Comparison of ENCODE assay signal across 13 cellular contexts in the genomic region with DNA sequence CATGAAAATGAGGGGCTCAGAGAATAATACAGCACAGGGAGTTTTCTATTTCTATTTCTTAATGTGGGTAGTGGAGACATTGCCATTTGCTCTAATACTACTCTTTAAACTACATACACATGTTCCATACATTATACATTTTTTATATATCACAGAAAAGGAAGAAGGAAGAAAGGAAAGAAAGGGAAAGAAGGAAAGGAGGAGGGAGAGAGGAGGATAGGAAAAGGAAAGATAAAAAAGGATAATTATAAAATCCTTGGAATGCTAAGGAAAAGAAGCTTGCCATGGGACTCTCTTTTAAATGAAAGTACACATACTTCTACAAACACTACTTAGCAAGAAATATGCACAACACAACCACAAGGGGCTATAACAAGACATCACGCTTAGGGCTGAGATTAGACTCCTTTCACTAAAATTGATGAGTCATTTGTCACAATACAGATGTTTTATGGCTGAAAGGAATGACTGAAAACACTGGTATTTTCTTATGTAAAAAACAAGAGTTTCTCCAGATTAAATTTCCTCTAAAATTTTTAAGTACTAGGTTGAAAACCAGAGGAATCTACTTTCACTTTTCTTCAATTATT.
DNase-seq lines count a peak whose midpoint lies in the region; ATAC-seq and TF ChIP-seq lines count a peak whose summit lies in the region.
"Had no signal": no experiment of that assay in that cellular context is flagged by ENCODE, and none has a peak within 500 bp of the region (broad histone marks: within the 10 kb centered on the region; RNA-seq: fewer than 3 reads in every experiment).

No MANE protein-coding gene starts in this region.

- H4K20me1 ChIP-seq in PC-3 (ENCODE audit: low read length), result no peaks in the 10 kb centered on the region
- H4K20me1 ChIP-seq: BLaER1 treated with 17β-estradiol and CSF1 and Interleukin-3, amounts not matched to agents 10 nM and 100 nM had no signal

- CTCF ChIA-PET in MCF 10A (lab: Yijun Ruan, JAX), result no interaction called here
- CTCF ChIA-PET in PC-3 (lab: Charles Lee), result no interaction called here

- peak; percentile 54; the same call in 1 of the 2 replicates for ATAC-seq in PC-3
- no peak for ATAC-seq in HG03378 (IDR thresholded peaks at IDR 0.05; ENCODE audit: unreplicated experiment)
- ATAC-seq: mucosa of descending colon had no signal

- H3K27ac Mint-ChIP-seq in MCF 10A (ENCODE audit: low read depth, unreplicated experiment) (no peak overlapping the region), type B pancreatic cell (no peak overlapping the region)

- H3K27me3 ChIP-seq in breast epithelium (no peaks in the 10 kb centered on the region), PC-3 (ENCODE audit: low read length) (no peaks in the 10 kb centered on the region)
- H3K27me3 ChIP-seq: BLaER1 treated with 17β-estradiol and CSF1 and Interleukin-3, amounts not matched to agents 10 nM and 100 nM; tibial artery had no signal

- DNase-seq in MCF 10A (ENCODE audit: unreplicated experiment) (peak; percentile 55), breast epithelium (ENCODE audit: low spot score in 2 of 2) (no peak), PC-3 (peak; percentile 23), erythroblast (lab: John Stamatoyannopoulos, UW) (peak; percentile 43 to 54), type B pancreatic cell (ENCODE audit: extremely low spot score, unreplicated experiment) (no peak), NCI-H2081 treated with DMSO at 0.1 percent for 48 hours (lab: John Stamatoyannopoulos, UW) (no peak), HuH-7.5 (ENCODE audit: low spot score) (no peak)
- DNase-seq: mucosa of descending colon; NCI-H187; stimulated activated CD4-positive, alpha-beta T cell treated with anti-CD3 and anti-CD28 coated beads, Interleukin-2, amount 100 ng/mL, for 48 hours; tibial artery had no signal

- H3K4me2 ChIP-seq in PC-3 (ENCODE audit: low read length), result no peak overlapping the region
- H3K4me2 ChIP-seq: BLaER1 treated with 17β-estradiol and CSF1 and Interleukin-3, amounts not matched to agents 10 nM and 100 nM had no signal

- H3K4me1 ChIP-seq in breast epithelium (no peaks in the 10 kb centered on the region), PC-3 (ENCODE audit: insufficient read depth, low read length) (0 out of 2 replicates have a peak, but pooled peaks cover 6% of the 10 kb centered on the region)

- no peak overlapping the region for H3K9ac ChIP-seq in PC-3 (ENCODE audit: low read length)
- H3K9ac ChIP-seq: BLaER1 treated with 17β-estradiol and CSF1 and Interleukin-3, amounts not matched to agents 10 nM and 100 nM had no signal

- H2AFZ ChIP-seq in PC-3 (ENCODE audit: low read length), result no peak overlapping the region

- no peaks in the 10 kb centered on the region for H3K9me2 ChIP-seq in PC-3 (replicated peaks; ENCODE audit: low read length)

- H3K4me3 ChIP-seq in breast epithelium, result no peak overlapping the region
- H3K4me3 ChIP-seq in PC-3 (ENCODE audit: low read length), result no peak overlapping the region
- H3K4me3 ChIP-seq: BLaER1 treated with 17β-estradiol and CSF1 and Interleukin-3, amounts not matched to agents 10 nM and 100 nM; mucosa of descending colon; tibial artery had no signal

- H3K79me2 ChIP-seq in PC-3 (ENCODE audit: low read length), result no peaks in the 10 kb centered on the region

- H3K9me3 Mint-ChIP-seq in MCF 10A (ENCODE audit: unreplicated experiment) (no peaks in the 10 kb centered on the region), type B pancreatic cell (no peaks in the 10 kb centered on the region)

- TF ChIP-seq POLR2A in breast epithelium (IDR thresholded peaks at IDR 0.05), result no peak
- TF ChIP-seq POLR2A in erythroblast (IDR thresholded peaks at IDR 0.05; ENCODE audit: low read length), result no peak

- no peak for TF ChIP-seq CTCF in MCF 10A (IDR thresholded peaks at IDR 0.05; ENCODE audit: unreplicated experiment)
- no peak for TF ChIP-seq CTCF in breast epithelium (IDR thresholded peaks at IDR 0.05)
- peak; percentile 10; the same call in 1 of the 2 replicates for TF ChIP-seq CTCF in PC-3 (conservative IDR thresholded peaks at IDR 0.05; ENCODE audit: low read depth, low read length)
- TF ChIP-seq CTCF in type B pancreatic cell (conservative IDR thresholded peaks at IDR 0.05), result peak; percentile 62

- no TSS peak for BruUV-seq in MCF 10A (replicated peaks; lab: Mats Ljungman, UMichigan)
- BruUV-seq in PC-3 (replicated peaks; lab: Mats Ljungman, UMichigan), result no TSS peak

- no peak overlapping the region for H3K4me3 Mint-ChIP-seq in MCF 10A (ENCODE audit: unreplicated experiment)
- no peak overlapping the region for H3K4me3 Mint-ChIP-seq in type B pancreatic cell

- no peaks in the 10 kb centered on the region for H3K9me3 ChIP-seq in breast epithelium
- no peaks in the 10 kb centered on the region for H3K9me3 ChIP-seq in PC-3 (ENCODE audit: low read length)
- H3K9me3 ChIP-seq: mucosa of descending colon, tibial artery had no signal

- POLR2A ChIA-PET in MCF 10A (lab: Yijun Ruan, JAX), result interaction anchor here (1.3 kb wide), 1 partner anchor 12 kb away, joined by 5 read pairs; no protein-coding TSS in a partner anchor
- POLR2A ChIA-PET in PC-3 (lab: Charles Lee; ENCODE audit: unreplicated experiment), result no interaction called here

- H3F3A ChIP-seq in PC-3 (ENCODE audit: low read length, unreplicated experiment), result no peaks in the 10 kb centered on the region

- no peak overlapping the region for H3K27ac ChIP-seq in breast epithelium
- H3K27ac ChIP-seq in PC-3 (ENCODE audit: low read length), result no peak overlapping the region
- H3K27ac ChIP-seq: tibial artery had no signal

- intact Hi-C loops in MCF 10A (cut with micrococcal nuclease), result loop anchor here (10.0 kb wide), 1 partner anchor 124 kb away; no protein-coding TSS in a partner anchor
- intact Hi-C loops in breast epithelium (cut with DNase I; ENCODE audit: low total_unique reads), result no loop called here
- intact Hi-C loops in PC-3 (cut with micrococcal nuclease), result loop anchor here (5.0 kb wide), 1 partner anchor 127 kb away; no protein-coding TSS in a partner anchor

- H3K36me3 ChIP-seq in breast epithelium (no peaks in the 10 kb centered on the region), PC-3 (ENCODE audit: low read depth, low read length) (no peaks in the 10 kb centered on the region)
- H3K36me3 ChIP-seq: tibial artery had no signal

- no peaks in the 10 kb centered on the region for H3K27me3 Mint-ChIP-seq in MCF 10A (ENCODE audit: insufficient read depth, unreplicated experiment)
- no peaks in the 10 kb centered on the region for H3K27me3 Mint-ChIP-seq in type B pancreatic cell

- H3K4me1 Mint-ChIP-seq in MCF 10A (ENCODE audit: insufficient read depth, unreplicated experiment) (peaks cover 33% of the 10 kb centered on the region), type B pancreatic cell (ENCODE audit: unreplicated experiment) (peaks cover 21% of the 10 kb centered on the region)

- H3K36me3 Mint-ChIP-seq in MCF 10A (ENCODE audit: insufficient read depth, unreplicated experiment) (no peaks in the 10 kb centered on the region), type B pancreatic cell (no peaks in the 10 kb centered on the region)

Comparison
In these comparisons a context has a peak if more than half of its experiments do, and no peak if none do; other contexts are left out.
1. DNase-seq: peak in MCF 10A (single experiment), PC-3 (single experiment) and erythroblast (2 of 2); none in breast epithelium (0 of 2), type B pancreatic cell (single experiment), NCI-H2081 treated with DMSO at 0.1 percent for 48 hours (single experiment) and HuH-7.5 (single experiment).
2. CTCF ChIP-seq: peak in PC-3 (single experiment) and type B pancreatic cell (single experiment); none in MCF 10A (single experiment) and breast epithelium (0 of 3).